Comparison of ENCODE assay signal across 17 cellular contexts in genomic region chr19:13063461-13064091, GRCh38. TPM values are rescaled to one million over a fixed set of nuclear protein-coding genes. Genes with fewer than 3 reads are reported as not detected.
DNase-seq lines count a peak whose midpoint lies in the region; ATAC-seq and TF ChIP-seq lines count a peak whose summit lies in the region.
"Had no signal": no experiment of that assay in that cellular context is flagged by ENCODE, and none has a peak within 500 bp of the region (broad histone marks: within the 10 kb centered on the region; RNA-seq: fewer than 3 reads in every experiment).

No MANE protein-coding gene starts in this region.

- 32 to 60% (median 48%) methylated on average over 5 of the region's 5 CpGs for WGBS in heart left ventricle, 4 donors
- 28 to 29% (median 29%) methylated on average over 5 of the region's 5 CpGs for WGBS in psoas muscle, 3 donors
- WGBS in aorta, 2 donors, result 8 to 9% methylated on average over 5 of the region's 5 CpGs

- ATAC-seq in heart left ventricle, result peak; percentile 81 to 87 (median 83)
- ATAC-seq in psoas muscle, result peak; percentile 83 to 89 (median 88)
- ATAC-seq in aorta (ENCODE audit: low FRiP score), result peak; percentile 65
- no peak for ATAC-seq in GM21526 (IDR thresholded peaks at IDR 0.05; ENCODE audit: low FRiP score, unreplicated experiment)
- ATAC-seq in HG03432 (IDR thresholded peaks at IDR 0.05; ENCODE audit: unreplicated experiment), result no peak
- ATAC-seq: stimulated activated naive CD8-positive, alpha-beta T cell treated with anti-CD3 and anti-CD28 coated beads, Interleukin-15, amount 100 ng/mL, for 72 hours had no signal

- H3K4me1 ChIP-seq in adipocyte (ENCODE audit: control insufficient read depth, insufficient read depth, low read length) (peaks cover 95% of the 10 kb centered on the region), heart left ventricle (peaks cover 44 to 100% (median 96%) of the 10 kb centered on the region in 12 donors), psoas muscle (peaks cover 96% of the 10 kb centered on the region), aorta (ENCODE audit: control insufficient read depth in 1 of 2, insufficient read depth in 2 of 2, low read length in 2 of 2) (peaks cover 2 to 6% of the 10 kb centered on the region in 2 donors)

- intact Hi-C loops in heart left ventricle (cut with DNase I), result loop anchor here (1.0 to 5.0 kb wide), 8 partner anchors 21 to 79 kb away; partner anchors contain the start of gene NFIX (in 2 of the 10)
- intact Hi-C loops in psoas muscle (cut with DNase I), result loop anchor here in 1 of 2 donors (2.0 to 5.0 kb wide), 2 partner anchors 36 to 79 kb away; no protein-coding TSS in a partner anchor
- intact Hi-C loops in aorta (cut with DNase I), result loop anchor here (1.0 to 5.0 kb wide), 4 partner anchors 36 to 66 kb away; partner anchors contain the start of gene NFIX (in 1 of the 2)

- H3K4me3 ChIP-seq in adipocyte (ENCODE audit: low read length) (no peak overlapping the region), heart left ventricle (no peak overlapping the region), psoas muscle (peak overlapping the region; percentile 36), aorta (ENCODE audit: low read length in 2 of 2) (no peak overlapping the region)

- H3K9ac ChIP-seq in adipocyte (ENCODE audit: low read length), result peak overlapping the region; percentile 86
- H3K9ac ChIP-seq: KMS-11 had no signal

- H3K27me3 ChIP-seq in adipocyte (replicated peaks; ENCODE audit: control insufficient read depth, insufficient read depth, low read length) (no peaks in the 10 kb centered on the region), heart left ventricle (no peaks in the 10 kb centered on the region), psoas muscle (ENCODE audit: insufficient read depth in 3 of 3, low read length in 2 of 3) (no peaks in the 10 kb centered on the region), aorta (ENCODE audit: control insufficient read depth in 1 of 2, insufficient read depth in 2 of 2, low read length in 1 of 2) (no peaks in the 10 kb centered on the region)

- TF ChIP-seq CTCF in heart left ventricle (IDR thresholded peaks at IDR 0.05) (no peak), psoas muscle (IDR thresholded peaks at IDR 0.05) (no peak)

- no peak for TF ChIP-seq POLR2A in heart left ventricle (IDR thresholded peaks at IDR 0.05)

- H3K9me3 ChIP-seq in adipocyte (ENCODE audit: control insufficient read depth, low read length) (no peaks in the 10 kb centered on the region), heart left ventricle (no peaks in the 10 kb centered on the region), psoas muscle (no peaks in the 10 kb centered on the region), aorta (ENCODE audit: control insufficient read depth, low read length) (no peaks in the 10 kb centered on the region)

- H3K27ac ChIP-seq in heart left ventricle (peak overlapping the region; percentile 64 to 98 (median 94)), psoas muscle (peak overlapping the region; percentile 81), aorta (ENCODE audit: low read depth in 1 of 2, low read length in 2 of 2) (peak overlapping the region; percentile 72 to 93)
- H3K27ac ChIP-seq: KMS-11 had no signal

- DNase-seq in adipocyte (ENCODE audit: low read depth), result no peak
- peak in 4 of 5 donors; percentile 74 to 89 (median 81) for DNase-seq in heart left ventricle
- peak; percentile 69 to 88 for DNase-seq in psoas muscle
- DNase-seq in aorta, result peak in 1 of 2 donors; percentile 67
- DNase-seq in NK-92 treated with Interleukin-12 subunit alpha and Interleukin-12 subunit beta, amount 100 ng/mL, for 24 hours (lab: John Stamatoyannopoulos, UW), result no peak
- DNase-seq: activated B cell treated with CpG ODN at 0.5 μM for 24 hours; activated naive CD4-positive, alpha-beta T cell treated with anti-CD3 and anti-CD28 coated beads for 36 hours; CD4-positive, alpha-beta T cell; glutamatergic neuron; kidney glomerular epithelial cell; NCI-H146; NCI-H446; stimulated activated naive CD8-positive, alpha-beta T cell treated with anti-CD3 and anti-CD28 coated beads, Interleukin-15, amount 100 ng/mL, for 72 hours had no signal

- H3K36me3 ChIP-seq in adipocyte (ENCODE audit: control insufficient read depth, insufficient read depth, low read length, severe bottlenecking) (no peaks in the 10 kb centered on the region), heart left ventricle (no peaks in the 10 kb centered on the region), psoas muscle (ENCODE audit: insufficient read depth in 1 of 2, low read depth in 1 of 2) (no peaks in the 10 kb centered on the region), aorta (ENCODE audit: control insufficient read depth in 1 of 2, insufficient read depth in 2 of 2, low read length in 1 of 2) (no peaks in the 10 kb centered on the region)

RNA-seq across cellular contexts. Expression of gene LYL1, which starts 39.1 kb away (rescaled TPM):
- 10 to 100 TPM in 3 of 9 donors, 1 to 10 TPM in 6; 5.2 to 19.1 (median 8.3) TPM for total RNA-seq in heart left ventricle
- polyA plus RNA-seq in heart left ventricle, result 1 to 10 TPM; 7.7 to 8.4 TPM
- total RNA-seq in psoas muscle, result 1 to 10 TPM; 2.1 to 4.6 (median 3.2) TPM
- polyA plus RNA-seq in psoas muscle, result 1 to 10 TPM; 1.1 to 3.4 (median 1.1) TPM
- total RNA-seq in aorta, result 10 to 100 TPM in 1 of 2 donors, 1 to 10 TPM in 1; 8.7 to 28.6 TPM
- 1 to 10 TPM; 7.3 to 9.3 TPM for polyA plus RNA-seq in aorta
- polyA plus RNA-seq: neural cell had no signal

RNA-seq across cellular contexts. Expression of gene TRMT1, which starts 53.0 kb away (rescaled TPM):
- total RNA-seq in heart left ventricle (10 to 100 TPM; 15.1 to 22.6 (median 16.2) TPM), psoas muscle (10 to 100 TPM; 31.6 to 45.3 (median 35.1) TPM), aorta (10 to 100 TPM; 23.9 to 26.5 TPM)
- polyA plus RNA-seq in heart left ventricle (10 to 100 TPM; 26.4 to 32.4 TPM), psoas muscle (10 to 100 TPM; 42.3 to 87.1 (median 45.4) TPM), aorta (10 to 100 TPM; 17.9 to 62.2 TPM)

RNA-seq across cellular contexts. Expression of gene NACC1, which starts 54.5 kb away (rescaled TPM):
- total RNA-seq in heart left ventricle (10 to 100 TPM; 28.7 to 88.2 (median 41.8) TPM), psoas muscle (10 to 100 TPM; 32.1 to 48.9 (median 37.9) TPM), aorta (10 to 100 TPM; 26.0 to 37.4 TPM)
- polyA plus RNA-seq in heart left ventricle (10 to 100 TPM; 49.6 to 74.2 TPM), psoas muscle (10 to 100 TPM; 11.9 to 63.4 (median 45.8) TPM), aorta (1 to 10 TPM; 5.0 to 7.8 TPM)

Comparison
In these comparisons a context has a peak if more than half of its experiments do, and no peak if none do; other contexts are left out.
1. DNase-seq: peak in heart left ventricle (4 of 5) and psoas muscle (2 of 2); none in adipocyte (single experiment) and NK-92 treated with Interleukin-12 subunit alpha and Interleukin-12 subunit beta, amount 100 ng/mL, for 24 hours (single experiment).
2. ATAC-seq: peak in heart left ventricle (4 of 4), psoas muscle (4 of 4) and aorta (single experiment); none in GM21526 (single experiment) and HG03432 (single experiment).
3. Peak in every context shown above with its lines, with median percentiles within 50 percentile points of each other: H3K27ac ChIP-seq.